16 cellular contexts compared by ENCODE assay signal in the genomic region with DNA sequence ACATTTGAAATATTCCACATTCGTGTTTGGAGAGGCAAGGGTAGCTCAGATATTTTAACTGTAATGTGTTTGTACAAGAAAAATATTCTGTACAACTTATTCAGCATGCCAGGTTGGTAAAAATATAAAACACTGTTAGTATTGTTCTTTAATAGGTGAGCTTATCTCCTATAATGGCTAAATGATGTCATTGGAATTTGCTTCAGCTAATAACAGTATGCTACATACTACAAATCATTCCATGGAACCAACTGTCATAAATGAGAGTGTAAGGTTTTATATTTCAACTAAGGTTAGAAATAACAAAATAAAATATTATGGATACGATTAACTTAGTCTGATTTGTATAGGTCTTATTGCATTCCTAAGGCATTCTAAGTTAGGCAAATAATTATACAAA.
DNase-seq lines count a peak whose midpoint lies in the region; ATAC-seq, FAIRE-seq and TF ChIP-seq lines count a peak whose summit lies in the region.
"Had no signal": no experiment of that assay in that cellular context is flagged by ENCODE, and none has a peak within 500 bp of the region (broad histone marks: within the 10 kb centered on the region; RNA-seq: fewer than 3 reads in every experiment).

No MANE protein-coding gene starts in this region.

- TF ChIP-seq CTCF in D721Med (IDR thresholded peaks at IDR 0.05; ENCODE audit: insufficient read depth, missing control alignments) (no peak), foreskin keratinocyte (conservative IDR thresholded peaks at IDR 0.05) (no peak), lower lobe of right lung (IDR thresholded peaks at IDR 0.05) (no peak), glutamatergic neuron (IDR thresholded peaks at IDR 0.05; ENCODE audit: partially characterized antibody, unreplicated experiment) (no peak)

- no peak overlapping the region for H3K27ac Mint-ChIP-seq in glutamatergic neuron (ENCODE audit: unreplicated experiment)
- H3K27ac Mint-ChIP-seq: CD8-positive, alpha-beta memory T cell; T-helper 17 cell had no signal

- no peaks in the 10 kb centered on the region for H3K36me3 Mint-ChIP-seq in glutamatergic neuron (ENCODE audit: unreplicated experiment)
- H3K36me3 Mint-ChIP-seq: CD8-positive, alpha-beta memory T cell had no signal

- H3K36me3 ChIP-seq in lower lobe of right lung: no peaks in the 10 kb centered on the region

- ATAC-seq in foreskin keratinocyte (peak; percentile 32), lower lobe of right lung (no peak)
- ATAC-seq: T-helper 17 cell had no signal

- no peaks in the 10 kb centered on the region for H3K27me3 Mint-ChIP-seq in glutamatergic neuron (ENCODE audit: unreplicated experiment)
- H3K27me3 Mint-ChIP-seq: CD8-positive, alpha-beta memory T cell; T-helper 17 cell had no signal

- intact Hi-C loops in lower lobe of right lung (cut with DNase I): no loop called here

- peaks cover 34% of the 10 kb centered on the region for H3K4me1 Mint-ChIP-seq in glutamatergic neuron (ENCODE audit: low read depth, unreplicated experiment)
- H3K4me1 Mint-ChIP-seq: CD8-positive, alpha-beta memory T cell; T-helper 17 cell had no signal

- peaks cover 3% of the 10 kb centered on the region for H3K9me3 Mint-ChIP-seq in glutamatergic neuron (ENCODE audit: unreplicated experiment)

- DNase-seq in D721Med (ENCODE audit: insufficient read length, low spot score) (no peak), HT-29 (ENCODE audit: low spot score) (peak; percentile 56), NCI-H69 (lab: John Stamatoyannopoulos, UW) (peak; percentile 57), foreskin keratinocyte (peak in 1 of 2 donors; percentile 42), lower lobe of right lung (no peak), glutamatergic neuron (no peak), NCI-H2081 treated with DMSO at 0.1 percent for 48 hours (lab: John Stamatoyannopoulos, UW) (no peak)
- DNase-seq: ACHN; C1 segment of cervical spinal cord; CD8-positive, alpha-beta memory T cell; DND-41; NCI-H2029 treated with DMSO at 0.1 percent for 48 hours; NCI-H2227 treated with DMSO at 0.1 percent for 48 hours; NCI-H510A treated with DMSO at 0.1 percent for 48 hours; T-helper 17 cell had no signal

- H3K27me3 ChIP-seq in foreskin keratinocyte (no peaks in the 10 kb centered on the region), lower lobe of right lung (ENCODE audit: low read depth) (no peaks in the 10 kb centered on the region)

- peak; percentile 35 for FAIRE-seq in D721Med (lab: Jason Lieb, UNC)
- FAIRE-seq: H54 had no signal

- no peak overlapping the region for H3K27ac ChIP-seq in foreskin keratinocyte
- no peak overlapping the region for H3K27ac ChIP-seq in lower lobe of right lung

- H3K4me3 Mint-ChIP-seq in glutamatergic neuron (ENCODE audit: unreplicated experiment): no peak overlapping the region
- H3K4me3 Mint-ChIP-seq: CD8-positive, alpha-beta memory T cell; T-helper 17 cell had no signal

- no peaks in the 10 kb centered on the region for H3K9me3 ChIP-seq in lower lobe of right lung

- H3K4me1 ChIP-seq in foreskin keratinocyte (peaks cover 11% of the 10 kb centered on the region), lower lobe of right lung (no peaks in the 10 kb centered on the region)

- no peak overlapping the region for H3K4me3 ChIP-seq in lower lobe of right lung

Comparison
In these comparisons a context has a peak if more than half of its experiments do, and no peak if none do; other contexts are left out.
1. DNase-seq: peak in HT-29 (single experiment) and NCI-H69 (single experiment); none in D721Med (single experiment), lower lobe of right lung (single experiment), glutamatergic neuron (single experiment) and NCI-H2081 treated with DMSO at 0.1 percent for 48 hours (single experiment).